8 cellular contexts compared by ENCODE assay signal in the genomic region with DNA sequence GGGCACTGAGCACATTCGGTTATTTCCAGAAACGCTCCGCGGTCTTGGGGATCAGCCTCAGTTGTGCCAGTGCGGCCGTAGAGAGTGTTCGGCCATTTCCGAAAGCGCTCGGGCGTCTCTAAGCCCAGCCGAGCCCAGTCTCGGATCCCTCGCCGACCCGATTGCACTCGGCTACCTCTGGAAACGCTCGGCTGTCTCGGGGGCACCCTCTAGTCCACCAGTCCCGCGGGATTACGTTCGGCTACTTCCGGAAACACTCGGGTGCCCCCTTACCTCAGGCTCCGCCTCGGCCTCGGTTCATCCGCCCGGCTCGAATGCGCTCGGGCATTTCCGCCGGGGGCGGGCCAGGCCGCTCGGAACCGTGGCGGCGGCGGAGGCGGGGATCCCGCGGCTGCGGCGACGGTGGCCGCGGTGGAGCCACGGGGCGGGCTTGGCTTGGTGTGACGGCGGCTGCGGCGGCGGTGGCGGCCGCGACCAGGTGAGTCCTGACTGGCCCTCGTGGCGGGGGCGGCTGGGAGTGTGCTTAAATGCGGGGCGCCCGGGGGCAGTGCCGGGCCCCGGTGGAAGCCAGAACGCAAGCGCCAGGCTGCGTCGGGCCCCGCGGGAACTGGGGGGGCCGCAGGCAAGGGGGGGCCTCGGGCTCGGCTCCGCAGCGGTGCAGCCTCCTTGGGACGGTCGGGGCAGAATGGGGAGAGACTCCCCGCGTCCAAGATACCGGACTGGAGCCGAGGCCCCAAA. TPM values are rescaled to one million over a fixed set of nuclear protein-coding genes. Genes with fewer than 3 reads are reported as not detected.
A peak's percentile ranks its signal among the peaks of the same experiment; 100 is the strongest.
DNase-seq lines count a peak whose midpoint lies in the region; ATAC-seq and TF ChIP-seq lines count a peak whose summit lies in the region.

Gene PIK3R2, plus strand, starts transcription at position 347 of the 738 bp plus-strand sequence. CDS start 2,717 bp downstream, outside the sequence.

- peaks cover 5% of the 10 kb centered on the region for H3F3A ChIP-seq in smooth muscle cell (ENCODE audit: low read depth)

- peaks cover 55 to 59% of the 10 kb centered on the region in 2 donors for H3K4me1 Mint-ChIP-seq in immature natural killer cell

- no peaks in the 10 kb centered on the region for H3K36me3 ChIP-seq in smooth muscle cell (ENCODE audit: low read depth)

- H3K27me3 Mint-ChIP-seq in immature natural killer cell (ENCODE audit: low read depth in 3 of 3): peaks cover 16 to 25% (median 25%) of the 10 kb centered on the region in 3 donors

- H3K9me3 Mint-ChIP-seq in immature natural killer cell: no peaks in the 10 kb centered on the region

- peaks cover 24% of the 10 kb centered on the region for H3K79me2 ChIP-seq in smooth muscle cell (ENCODE audit: low read depth)

- DNase-seq in AG09319 (ENCODE audit: extremely low read depth, low read depth) (peak; percentile 95), NCI-H446 treated with DMSO at 0.1 percent for 48 hours (lab: John Stamatoyannopoulos, UW) (peak; percentile 96), immature natural killer cell (peak; percentile 100), smooth muscle cell (lab: John Stamatoyannopoulos, UW; ENCODE audit: unreplicated experiment) (peak; percentile 88)
- DNase-seq in activated CD4-positive, CD25-positive, alpha-beta regulatory T cell treated with anti-CD3 and anti-CD28 coated beads, Interleukin-2, amount 50 U/mL, for 16 hours (ENCODE audit: low read depth, low spot score): peak; percentile 97
- DNase-seq in central memory CD4-positive, alpha-beta T cell: peak; percentile 100

- peak; percentile 60 for ATAC-seq in HG03378 (IDR thresholded peaks at IDR 0.05; ENCODE audit: unreplicated experiment)

- H4K20me1 ChIP-seq in smooth muscle cell (ENCODE audit: low read depth): peaks cover 31% of the 10 kb centered on the region

- TF ChIP-seq POLR2A in GM19099 (IDR thresholded peaks at IDR 0.05; ENCODE audit: extremely low read depth, insufficient read length, low read depth): peak; percentile 46

- peak within 1 kb of the TSS; percentile 99 for H3K4me2 ChIP-seq in smooth muscle cell

- under 1% methylated on average over 66 of the region's 86 CpGs for WGBS in smooth muscle cell (ENCODE audit: low lambda C conversion rate)

- peaks cover 0 to 16% (median 4%) of the 10 kb centered on the region in 3 donors for H3K36me3 Mint-ChIP-seq in immature natural killer cell

- peak within 1 kb of the TSS; percentile 90 to 98 (median 93) for H3K27ac Mint-ChIP-seq in immature natural killer cell

- TF ChIP-seq CTCF in AG09319 (IDR thresholded peaks at IDR 0.05; ENCODE audit: low read depth, low read length) (no peak), smooth muscle cell (IDR thresholded peaks at IDR 0.05; ENCODE audit: borderline replicate concordance, insufficient read depth, poor library complexity, severe bottlenecking) (no peak)

- peak within 1 kb of the TSS; percentile 94 for H3K27ac ChIP-seq in smooth muscle cell (ENCODE audit: low read depth)

- peak within 1 kb of the TSS; percentile 78 for H2AFZ ChIP-seq in smooth muscle cell (ENCODE audit: low read depth)

- H3K9me3 ChIP-seq in smooth muscle cell (replicated peaks; ENCODE audit: low read depth): no peaks in the 10 kb centered on the region

- peak within 1 kb of the TSS; percentile 97 for H3K9ac ChIP-seq in smooth muscle cell (ENCODE audit: low read depth)

- H3K27me3 ChIP-seq in smooth muscle cell (ENCODE audit: low read depth): no peaks in the 10 kb centered on the region

- peak within 1 kb of the TSS; percentile 84 to 96 (median 91) for H3K4me3 Mint-ChIP-seq in immature natural killer cell

- H3K4me3 ChIP-seq in smooth muscle cell: peak within 1 kb of the TSS; percentile 83

- peaks cover 12% of the 10 kb centered on the region for H3K4me1 ChIP-seq in smooth muscle cell (ENCODE audit: low read depth)

RNA-seq across cellular contexts. Expression of gene PIK3R2, which starts in this region (rescaled TPM):
- 1 to 10 TPM; 1.7 to 4.7 (median 3.5) TPM for polyA plus RNA-seq in immature natural killer cell
- total RNA-seq in smooth muscle cell: 22.2 and 22.9 TPM in 2 replicates
- 37.1 and 50.1 TPM in 2 replicates for polyA plus RNA-seq in smooth muscle cell

Comparison
In these comparisons a context has a peak if more than half of its experiments do, and no peak if none do; other contexts are left out.
1. Peak in every context shown above with its lines: DNase-seq, ATAC-seq, H3K4me3 ChIP-seq and H3K27ac ChIP-seq.